ENCODE assay signal across 3 cellular contexts in genomic region chr13:29379281-29379680, GRCh38.
TF ChIP-seq lines count a peak whose summit lies in the region.

No MANE protein-coding gene starts in this region.

TF ChIP-seq in SK-N-SH treated with all-trans-retinoic acid at 6 μM for 48 hours, 23 proteins besides CTCF, POLR2A, EP300 and RAD21:
- no peak for TF ChIP-seq ESRRG (CRISPR knock-in tag; IDR thresholded peaks at IDR 0.05)
- TF ChIP-seq ZFP3 (CRISPR knock-in tag; IDR thresholded peaks at IDR 0.05): no peak
- TF ChIP-seq PATZ1 (CRISPR knock-in tag; IDR thresholded peaks at IDR 0.05; ENCODE audit: borderline replicate concordance): no peak
- no peak for TF ChIP-seq TCF4 (CRISPR knock-in tag; IDR thresholded peaks at IDR 0.05; ENCODE audit: borderline replicate concordance)
- no peak for TF ChIP-seq POU6F1 (CRISPR knock-in tag; IDR thresholded peaks at IDR 0.05; ENCODE audit: borderline replicate concordance, low read depth)
- no peak for TF ChIP-seq ZFP30 (CRISPR knock-in tag; IDR thresholded peaks at IDR 0.05)
- no peak for TF ChIP-seq PPARA (CRISPR knock-in tag; IDR thresholded peaks at IDR 0.05; ENCODE audit: borderline replicate concordance)
- TF ChIP-seq ZNF8 (CRISPR knock-in tag; IDR thresholded peaks at IDR 0.05): no peak
- TF ChIP-seq SNAI2 (CRISPR knock-in tag; IDR thresholded peaks at IDR 0.05): no peak

TF ChIP-seq in SK-N-SH, 30 proteins besides CTCF, POLR2A, EP300 and RAD21:
- TF ChIP-seq MXI1 (IDR thresholded peaks at IDR 0.05; ENCODE audit: low read depth, low read length) (no peak), JUND (IDR thresholded peaks at IDR 0.05) (no peak), EZH2phosphoT487 (IDR thresholded peaks at IDR 0.05; ENCODE audit: borderline replicate concordance, low read depth) (no peak), REST (IDR thresholded peaks at IDR 0.05; ENCODE audit: low read depth, low read length) (no peak), RXRA (IDR thresholded peaks at IDR 0.05; ENCODE audit: borderline replicate concordance, low read depth) (no peak), TEAD4 (IDR thresholded peaks at IDR 0.05; ENCODE audit: borderline replicate concordance, insufficient read depth) (no peak)

TF ChIP-seq in H1, 55 proteins besides CTCF, POLR2A, EP300 and RAD21:
- TF ChIP-seq PHF8 (conservative IDR thresholded peaks at IDR 0.05; ENCODE audit: low read depth, low read length) (no peak), SUZ12 (IDR thresholded peaks at IDR 0.05; ENCODE audit: low read length) (no peak), SP2 (IDR thresholded peaks at IDR 0.05; ENCODE audit: low read length) (no peak), SIN3A (conservative IDR thresholded peaks at IDR 0.05 in 1 of 2, IDR thresholded peaks at IDR 0.05 in 1 of 2; ENCODE audit: low read depth in 1 of 2, low read length in 2 of 2) (no peak), NANOG (IDR thresholded peaks at IDR 0.05; ENCODE audit: insufficient read depth, low read depth, low read length, poor library complexity, severe bottlenecking) (no peak), CHD1 (IDR thresholded peaks at IDR 0.05; ENCODE audit: low read depth, low read length) (no peak)
